In genomic region chr11:130166457-130166784, GRCh38 we compare ENCODE assay signal across 1 cellular context.
TF ChIP-seq lines count a peak whose summit lies in the region.

No MANE protein-coding gene starts in this region.

TF ChIP-seq in GM12878, 131 proteins besides CTCF, POLR2A, EP300 and RAD21 (continued from another document):
- TF ChIP-seq ELK1 (IDR thresholded peaks at IDR 0.05; ENCODE audit: low read depth, low read length) = no peak
- TF ChIP-seq HDAC2 (IDR thresholded peaks at IDR 0.05) = no peak
- no peak for TF ChIP-seq USF2 (IDR thresholded peaks at IDR 0.05; ENCODE audit: borderline replicate concordance, low read depth, low read length)
- no peak for TF ChIP-seq POU2F2 (IDR thresholded peaks at IDR 0.05; ENCODE audit: borderline replicate concordance, low read depth, low read length)
- TF ChIP-seq POLR2AphosphoS5 (IDR thresholded peaks at IDR 0.05; ENCODE audit: low read length) = no peak
- no peak for TF ChIP-seq SKIL (IDR thresholded peaks at IDR 0.05; ENCODE audit: low read depth, poor library complexity, severe bottlenecking)
- no peak for TF ChIP-seq CEBPB (IDR thresholded peaks at IDR 0.05; ENCODE audit: borderline replicate concordance in 1 of 2, low read depth in 2 of 2, low read length in 2 of 2)
- no peak for TF ChIP-seq SUPT20H (IDR thresholded peaks at IDR 0.05; ENCODE audit: borderline replicate concordance, control insufficient read depth, low read depth, low read length)
- peak in 1 of 2 experiments; percentile 27; a peak in 1 of 4 replicates for TF ChIP-seq BHLHE40 (IDR thresholded peaks at IDR 0.05; ENCODE audit: borderline replicate concordance in 1 of 2, low read depth in 2 of 2, low read length in 1 of 2)
- TF ChIP-seq ETV6 (conservative IDR thresholded peaks at IDR 0.05 in 1 of 2, IDR thresholded peaks at IDR 0.05 in 1 of 2; ENCODE audit: borderline replicate concordance in 1 of 2, low read depth in 1 of 2) = no peak
- no peak for TF ChIP-seq EED (IDR thresholded peaks at IDR 0.05; ENCODE audit: low read depth)
- no peak for TF ChIP-seq SMC3 (IDR thresholded peaks at IDR 0.05; ENCODE audit: borderline replicate concordance, low read length)
- no peak for TF ChIP-seq FOXM1 (IDR thresholded peaks at IDR 0.05; ENCODE audit: low read depth, low read length)
- TF ChIP-seq TCF12 (IDR thresholded peaks at IDR 0.05; ENCODE audit: low read depth, low read length) = no peak
- TF ChIP-seq KLF5 (IDR thresholded peaks at IDR 0.05; ENCODE audit: partially characterized antibody) = no peak
- TF ChIP-seq RELA (IDR thresholded peaks at IDR 0.05; ENCODE audit: borderline replicate concordance, partially characterized antibody) = no peak
- no peak for TF ChIP-seq E2F4 (IDR thresholded peaks at IDR 0.05; ENCODE audit: low read depth, low read length)
- no peak for TF ChIP-seq SRF (IDR thresholded peaks at IDR 0.05; ENCODE audit: low read depth in 2 of 2, low read length in 2 of 2)
- TF ChIP-seq RB1 (IDR thresholded peaks at IDR 0.05; ENCODE audit: borderline replicate concordance) = no peak
- peak; percentile 49; the same call in 1 of the 2 replicates for TF ChIP-seq CREB1 (IDR thresholded peaks at IDR 0.05; ENCODE audit: low read depth)
- TF ChIP-seq ZNF207 (IDR thresholded peaks at IDR 0.05; ENCODE audit: borderline replicate concordance) = no peak
- no peak for TF ChIP-seq NFIC (IDR thresholded peaks at IDR 0.05; ENCODE audit: low read depth, low read length)
- peak in 1 of 2 experiments; percentile 25; a peak in 1 of 4 replicates for TF ChIP-seq IKZF2 (IDR thresholded peaks at IDR 0.05)
- no peak for TF ChIP-seq PRDM15 (CRISPR knock-in tag; IDR thresholded peaks at IDR 0.05)
- TF ChIP-seq STAT1 (conservative IDR thresholded peaks at IDR 0.05) = no peak
- TF ChIP-seq EZH2 (IDR thresholded peaks at IDR 0.05; ENCODE audit: borderline replicate concordance, control insufficient read depth, low read depth, low read length) = no peak
- TF ChIP-seq IRF3 (IDR thresholded peaks at IDR 0.05) = no peak
- TF ChIP-seq ZZZ3 (IDR thresholded peaks at IDR 0.05; ENCODE audit: control insufficient read depth, insufficient read length, low read depth) = no peak
- no peak for TF ChIP-seq RUNX3 (IDR thresholded peaks at IDR 0.05; ENCODE audit: low read length)
